ENCODE assay signal across 1 cellular context in genomic region chr5:159912033-159912800, GRCh38.
TF ChIP-seq lines count a peak whose summit lies in the region.

No MANE protein-coding gene starts in this region.

TF ChIP-seq in SK-N-SH treated with all-trans-retinoic acid at 6 μM for 48 hours, 23 proteins besides CTCF, POLR2A, EP300 and RAD21 (continued from another document):
- TF ChIP-seq, protein P1, sequence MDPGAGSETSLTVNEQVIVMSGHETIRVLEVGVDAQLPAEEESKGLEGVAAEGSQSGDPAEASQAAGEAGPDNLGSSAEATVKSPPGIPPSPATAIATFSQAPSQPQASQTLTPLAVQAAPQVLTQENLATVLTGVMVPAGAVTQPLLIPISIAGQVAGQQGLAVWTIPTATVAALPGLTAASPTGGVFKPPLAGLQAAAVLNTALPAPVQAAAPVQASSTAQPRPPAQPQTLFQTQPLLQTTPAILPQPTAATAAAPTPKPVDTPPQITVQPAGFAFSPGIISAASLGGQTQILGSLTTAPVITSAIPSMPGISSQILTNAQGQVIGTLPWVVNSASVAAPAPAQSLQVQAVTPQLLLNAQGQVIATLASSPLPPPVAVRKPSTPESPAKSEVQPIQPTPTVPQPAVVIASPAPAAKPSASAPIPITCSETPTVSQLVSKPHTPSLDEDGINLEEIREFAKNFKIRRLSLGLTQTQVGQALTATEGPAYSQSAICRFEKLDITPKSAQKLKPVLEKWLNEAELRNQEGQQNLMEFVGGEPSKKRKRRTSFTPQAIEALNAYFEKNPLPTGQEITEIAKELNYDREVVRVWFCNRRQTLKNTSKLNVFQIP (CRISPR knock-in tag; IDR thresholded peaks at IDR 0.05; ENCODE audit: borderline replicate concordance, low read depth), result no peak
- TF ChIP-seq CSDC2 (CRISPR knock-in tag; IDR thresholded peaks at IDR 0.05) (no peak), ZFP3 (CRISPR knock-in tag; IDR thresholded peaks at IDR 0.05) (no peak), GLIS3 (CRISPR knock-in tag; IDR thresholded peaks at IDR 0.05) (no peak), ESRRG (CRISPR knock-in tag; IDR thresholded peaks at IDR 0.05) (no peak), ZFP30 (CRISPR knock-in tag; IDR thresholded peaks at IDR 0.05) (no peak), ISL1 (CRISPR knock-in tag; IDR thresholded peaks at IDR 0.05) (no peak), ZNF8 (CRISPR knock-in tag; IDR thresholded peaks at IDR 0.05) (no peak)
- TF ChIP-seq, protein P2, sequence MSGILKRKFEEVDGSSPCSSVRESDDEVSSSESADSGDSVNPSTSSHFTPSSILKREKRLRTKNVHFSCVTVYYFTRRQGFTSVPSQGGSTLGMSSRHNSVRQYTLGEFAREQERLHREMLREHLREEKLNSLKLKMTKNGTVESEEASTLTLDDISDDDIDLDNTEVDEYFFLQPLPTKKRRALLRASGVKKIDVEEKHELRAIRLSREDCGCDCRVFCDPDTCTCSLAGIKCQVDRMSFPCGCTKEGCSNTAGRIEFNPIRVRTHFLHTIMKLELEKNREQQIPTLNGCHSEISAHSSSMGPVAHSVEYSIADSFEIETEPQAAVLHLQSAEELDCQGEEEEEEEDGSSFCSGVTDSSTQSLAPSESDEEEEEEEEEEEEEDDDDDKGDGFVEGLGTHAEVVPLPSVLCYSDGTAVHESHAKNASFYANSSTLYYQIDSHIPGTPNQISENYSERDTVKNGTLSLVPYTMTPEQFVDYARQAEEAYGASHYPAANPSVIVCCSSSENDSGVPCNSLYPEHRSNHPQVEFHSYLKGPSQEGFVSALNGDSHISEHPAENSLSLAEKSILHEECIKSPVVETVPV (CRISPR knock-in tag; IDR thresholded peaks at IDR 0.05), result no peak
